In the genomic region with DNA sequence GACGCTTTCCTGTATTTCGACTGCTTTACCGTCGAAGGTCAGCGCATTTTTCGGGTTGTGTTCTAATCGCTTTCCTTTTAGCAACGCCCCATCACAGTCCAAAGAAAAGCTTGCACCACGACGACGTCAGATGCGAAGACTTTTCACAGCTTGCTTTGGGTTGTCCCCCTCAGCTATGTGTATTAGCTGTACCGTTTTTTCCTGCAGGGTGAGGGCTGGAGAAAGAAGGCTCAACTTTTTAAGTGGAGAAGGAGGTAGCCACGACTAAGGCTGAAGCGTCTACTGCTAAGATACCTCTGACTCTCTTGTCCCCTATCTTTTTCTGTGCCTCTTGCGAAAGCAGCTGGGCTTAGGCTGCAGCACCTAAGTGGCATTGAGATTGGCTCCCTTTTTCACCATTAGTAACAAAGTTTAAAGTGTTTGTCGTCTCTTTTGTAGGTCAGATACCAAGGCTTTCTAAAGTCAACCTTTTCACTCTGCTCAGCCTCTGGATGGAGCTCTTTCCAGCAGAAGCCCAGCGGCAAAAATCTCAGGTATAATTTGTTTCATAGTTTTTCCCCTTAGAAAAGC, we compare ENCODE assay signal across 8 cellular contexts. TPM values are rescaled to one million over a fixed set of nuclear protein-coding genes. Genes with fewer than 3 reads are reported as not detected.
DNase-seq lines count a peak whose midpoint lies in the region; ATAC-seq and TF ChIP-seq lines count a peak whose summit lies in the region.

No MANE protein-coding gene starts in this region.

- POLR2A ChIA-PET in GM10248 (lab: Yijun Ruan, JAX) (interaction anchor here (0.6 to 1.1 kb wide), 2 partner anchors 16 to 772 kb away, joined by 3 to 4 read pairs; no protein-coding TSS in a partner anchor), HCT116 (lab: Charles Lee) (interaction anchor here (1.0 to 1.6 kb wide), 2 partner anchors 10 to 360 kb away, joined by 3 read pairs; no protein-coding TSS in a partner anchor)

- H3K36me3 ChIP-seq in HCT116 (ENCODE audit: control insufficient read depth in 1 of 2, insufficient read depth in 2 of 2, low read length in 2 of 2) (no peaks in the 10 kb centered on the region), duodenal mucosa (ENCODE audit: control insufficient read depth in 1 of 2, insufficient read depth in 2 of 2, low read length in 2 of 2) (peaks cover 0 to 4% of the 10 kb centered on the region in 2 donors), mesendoderm (ENCODE audit: control insufficient read depth, insufficient read depth, low read length) (no peaks in the 10 kb centered on the region)

- H3K27me3 ChIP-seq in HCT116 (ENCODE audit: insufficient read depth, low read length) = peaks cover 9% of the 10 kb centered on the region; the same call in 1 of the 2 replicates
- no peaks in the 10 kb centered on the region for H3K27me3 ChIP-seq in duodenal mucosa (ENCODE audit: control insufficient read depth in 1 of 2, insufficient read depth in 2 of 2, low read length in 2 of 2)
- H3K27me3 ChIP-seq in mesendoderm (ENCODE audit: insufficient read depth, low read length, poor library complexity) = no peaks in the 10 kb centered on the region

- intact Hi-C loops in HCT116 (cut with micrococcal nuclease) = no loop called here

- no peaks in the 10 kb centered on the region for H4K20me1 ChIP-seq in HCT116 (ENCODE audit: insufficient read depth)

- TF ChIP-seq CTCF in GM10248 (IDR thresholded peaks at IDR 0.05; ENCODE audit: control extremely low read depth, extremely low read depth, low read depth, missing control alignments) = no peak
- TF ChIP-seq CTCF in HCT116 (IDR thresholded peaks at IDR 0.05 in 2 of 3, conservative IDR thresholded peaks at IDR 0.05 in 1 of 3; ENCODE audit: borderline replicate concordance in 1 of 3, insufficient read depth in 1 of 3, low read depth in 2 of 3, low read length in 2 of 3) = peak in 2 of 3 experiments; percentile 7 to 32; a peak in 1 of 6 replicates

- H3K27ac ChIP-seq in HCT116 (ENCODE audit: low read depth, low read length) (peak overlapping the region; percentile 57), duodenal mucosa (ENCODE audit: low read depth, low read length) (peak overlapping the region; percentile 78), mesendoderm (ENCODE audit: low read depth, low read length) (no peak overlapping the region)

- TF ChIP-seq POLR2A in HCT116 (IDR thresholded peaks at IDR 0.05; ENCODE audit: borderline replicate concordance, extremely low read depth, insufficient read depth, insufficient read length) = no peak

- no peak for TF ChIP-seq RAD21 in HCT116 (IDR thresholded peaks at IDR 0.05; ENCODE audit: low read depth)

- ATAC-seq in HCT116 = peak; percentile 22

- H3K9me3 ChIP-seq in HCT116 (ENCODE audit: control insufficient read depth in 1 of 2, insufficient read depth in 1 of 2, low read depth in 1 of 2, low read length in 2 of 2) (no peaks in the 10 kb centered on the region), duodenal mucosa (ENCODE audit: control insufficient read depth in 1 of 2, low read length in 2 of 2) (no peaks in the 10 kb centered on the region)

- peak overlapping the region; percentile 85 to 97 for H3K4me3 ChIP-seq in HCT116 (replicated peaks in 1 of 2; ENCODE audit: low read depth in 1 of 2, low read length in 2 of 2)
- H3K4me3 ChIP-seq in duodenal mucosa (ENCODE audit: low read depth in 1 of 2, low read length in 2 of 2) = peak overlapping the region; percentile 88 to 100
- peak overlapping the region; percentile 90 for H3K4me3 ChIP-seq in mesendoderm (ENCODE audit: low read length)

- H2BK5ac ChIP-seq in mesendoderm (ENCODE audit: low read length) = no peak overlapping the region

- no TSS peak for BruUV-seq in HCT116 (replicated peaks; lab: Mats Ljungman, UMichigan)

- H3K9ac ChIP-seq in HCT116 (ENCODE audit: low read length) (peak overlapping the region; percentile 82), duodenal mucosa (ENCODE audit: low read depth in 1 of 2, low read length in 2 of 2) (peak overlapping the region; percentile 81 to 97), mesendoderm (ENCODE audit: low read length) (peak overlapping the region; percentile 73)

- RAD21 ChIA-PET in HCT116 (lab: Charles Lee; ENCODE audit: low non-redundant PET in 1 of 2, low total read pairs in 2 of 2, uncharacterized antibody in 2 of 2, unreplicated experiment in 2 of 2) = no interaction called here

- H3K79me2 ChIP-seq in HCT116 (ENCODE audit: insufficient read depth, low read length) (peaks cover 16% of the 10 kb centered on the region), mesendoderm (ENCODE audit: control insufficient read depth, insufficient read depth, low read length) (no peaks in the 10 kb centered on the region)

- peak overlapping the region; percentile 80 for H3K56ac ChIP-seq in mesendoderm (ENCODE audit: low read length)

- H2BK120ac ChIP-seq in mesendoderm (ENCODE audit: low read depth, low read length) = no peak overlapping the region

- H4K5ac ChIP-seq in mesendoderm (ENCODE audit: low read length) = no peak overlapping the region

- H3K4me1 ChIP-seq in HCT116 (ENCODE audit: control insufficient read depth in 1 of 2, insufficient read depth in 2 of 2, low read length in 2 of 2) (peaks cover 4 to 15% of the 10 kb centered on the region in 2 experiments; a peak in 3 of 4 replicates), duodenal mucosa (ENCODE audit: control insufficient read depth in 1 of 2, insufficient read depth in 2 of 2, low read length in 2 of 2) (peaks cover 5 to 9% of the 10 kb centered on the region in 2 donors), mesendoderm (ENCODE audit: control insufficient read depth, low read depth, low read length) (no peaks in the 10 kb centered on the region)

- H3K79me1 ChIP-seq in mesendoderm (ENCODE audit: low read length) = no peaks in the 10 kb centered on the region

- peak overlapping the region; percentile 91 for H3K4me2 ChIP-seq in HCT116 (ENCODE audit: low read length)
- peak overlapping the region; percentile 99 for H3K4me2 ChIP-seq in mesendoderm (ENCODE audit: low read length)

- H2AFZ ChIP-seq in HCT116 (ENCODE audit: low read depth, low read length, poor library complexity, severe bottlenecking) = peak overlapping the region; percentile 29

- H3K9me2 ChIP-seq in HCT116 (ENCODE audit: insufficient read depth) = peaks cover 8% of the 10 kb centered on the region; the same call in 1 of the 2 replicates

- no peak overlapping the region for H3K18ac ChIP-seq in mesendoderm (ENCODE audit: low read length)

- no peak overlapping the region for H3K4ac ChIP-seq in mesendoderm (ENCODE audit: low read depth, low read length)

- H4K8ac ChIP-seq in mesendoderm (ENCODE audit: low read depth, low read length) = peak overlapping the region; percentile 41

- no peak overlapping the region for H3K23ac ChIP-seq in mesendoderm (ENCODE audit: low read length)

- CTCF ChIA-PET in GM10248 (lab: Yijun Ruan, JAX) = interaction anchor here (1.0 to 2.6 kb wide), 11 partner anchors 8 to 34 kb away, joined by 3 to 17 read pairs (median 6); no protein-coding TSS in a partner anchor
- CTCF ChIA-PET in HCT116 (lab: Charles Lee) = interaction anchor here (1.2 to 2.6 kb wide), 4 partner anchors 32 to 358 kb away, joined by 3 to 13 read pairs (median 5); no protein-coding TSS in a partner anchor

- H2BK15ac ChIP-seq in mesendoderm (replicated peaks; ENCODE audit: low read depth) = no peak overlapping the region

- H2AK5ac ChIP-seq in mesendoderm (ENCODE audit: low read length) = no peak overlapping the region

- peak; percentile 20 for DNase-seq in GM10248 (ENCODE audit: extremely low spot score)
- no peak for DNase-seq in HCT116 (ENCODE audit: low read depth, low spot score)
- DNase-seq in RPMI8226 = peak; percentile 3
- DNase-seq in mesendoderm = no peak
- DNase-seq in ureter (ENCODE audit: low spot score) = peak; percentile 46
- no peak for DNase-seq in NCI-H2107 treated with DMSO at 0.1 percent for 48 hours (lab: John Stamatoyannopoulos, UW; ENCODE audit: unreplicated experiment)
- no peak for DNase-seq in stimulated activated naive CD4-positive, alpha-beta T cell treated with Interleukin-2 at 50 U/mL for 16 hours (lab: John Stamatoyannopoulos, UW)

- no CpG with 5 or more reads among the region's 18 CpGs for WGBS in mesendoderm (ENCODE audit: extremely low coverage, insufficient coverage, low lambda C conversion rate)

TF ChIP-seq in HCT116, 20 proteins besides CTCF, POLR2A, EP300 and RAD21 (continues in another document):
- TF ChIP-seq SRF (IDR thresholded peaks at IDR 0.05; ENCODE audit: low read depth) (no peak), ZFX (IDR thresholded peaks at IDR 0.05) (no peak), ELF1 (IDR thresholded peaks at IDR 0.05; ENCODE audit: borderline replicate concordance, low read depth) (no peak), FOSL1 (IDR thresholded peaks at IDR 0.05; ENCODE audit: low read depth) (no peak), JUND (IDR thresholded peaks at IDR 0.05) (no peak), SP1 (IDR thresholded peaks at IDR 0.05; ENCODE audit: low read depth) (no peak)
- TF ChIP-seq, protein P1, sequence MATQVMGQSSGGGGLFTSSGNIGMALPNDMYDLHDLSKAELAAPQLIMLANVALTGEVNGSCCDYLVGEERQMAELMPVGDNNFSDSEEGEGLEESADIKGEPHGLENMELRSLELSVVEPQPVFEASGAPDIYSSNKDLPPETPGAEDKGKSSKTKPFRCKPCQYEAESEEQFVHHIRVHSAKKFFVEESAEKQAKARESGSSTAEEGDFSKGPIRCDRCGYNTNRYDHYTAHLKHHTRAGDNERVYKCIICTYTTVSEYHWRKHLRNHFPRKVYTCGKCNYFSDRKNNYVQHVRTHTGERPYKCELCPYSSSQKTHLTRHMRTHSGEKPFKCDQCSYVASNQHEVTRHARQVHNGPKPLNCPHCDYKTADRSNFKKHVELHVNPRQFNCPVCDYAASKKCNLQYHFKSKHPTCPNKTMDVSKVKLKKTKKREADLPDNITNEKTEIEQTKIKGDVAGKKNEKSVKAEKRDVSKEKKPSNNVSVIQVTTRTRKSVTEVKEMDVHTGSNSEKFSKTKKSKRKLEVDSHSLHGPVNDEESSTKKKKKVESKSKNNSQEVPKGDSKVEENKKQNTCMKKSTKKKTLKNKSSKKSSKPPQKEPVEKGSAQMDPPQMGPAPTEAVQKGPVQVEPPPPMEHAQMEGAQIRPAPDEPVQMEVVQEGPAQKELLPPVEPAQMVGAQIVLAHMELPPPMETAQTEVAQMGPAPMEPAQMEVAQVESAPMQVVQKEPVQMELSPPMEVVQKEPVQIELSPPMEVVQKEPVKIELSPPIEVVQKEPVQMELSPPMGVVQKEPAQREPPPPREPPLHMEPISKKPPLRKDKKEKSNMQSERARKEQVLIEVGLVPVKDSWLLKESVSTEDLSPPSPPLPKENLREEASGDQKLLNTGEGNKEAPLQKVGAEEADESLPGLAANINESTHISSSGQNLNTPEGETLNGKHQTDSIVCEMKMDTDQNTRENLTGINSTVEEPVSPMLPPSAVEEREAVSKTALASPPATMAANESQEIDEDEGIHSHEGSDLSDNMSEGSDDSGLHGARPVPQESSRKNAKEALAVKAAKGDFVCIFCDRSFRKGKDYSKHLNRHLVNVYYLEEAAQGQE (IDR thresholded peaks at IDR 0.05; ENCODE audit: low read depth) = no peak

RNA-seq across cellular contexts. Expression of a gene that starts 0.8 kb away (rescaled TPM):
- total RNA-seq in HCT116 (2021; ENCODE audit: unreplicated experiment) (7.6 TPM), ureter (9.4 TPM)
- 3.9 and 4.4 TPM in 2 replicates for polyA plus RNA-seq in HCT116 (2012)
- polyA plus RNA-seq in mesendoderm (2013, experiment 1 of 2) = 4.7 TPM
- 5.1 TPM for polyA plus RNA-seq in mesendoderm (2013, experiment 2 of 2)

RNA-seq across cellular contexts. Expression of a gene that starts 28.4 kb away (rescaled TPM):
- total RNA-seq in HCT116 (2021; ENCODE audit: unreplicated experiment) (not detected), ureter (not detected)
- not detected in 2 replicates for polyA plus RNA-seq in HCT116 (2012)
- polyA plus RNA-seq in mesendoderm (2013, experiment 1 of 2) = 0.06 TPM
- not detected for polyA plus RNA-seq in mesendoderm (2013, experiment 2 of 2)

Comparison
In these comparisons a context has a peak if more than half of its experiments do, and no peak if none do; other contexts are left out.
1. DNase-seq: peak in GM10248 (single experiment), RPMI8226 (single experiment) and ureter (single experiment); none in HCT116 (single experiment), mesendoderm (single experiment), NCI-H2107 treated with DMSO at 0.1 percent for 48 hours (single experiment) and stimulated activated naive CD4-positive, alpha-beta T cell treated with Interleukin-2 at 50 U/mL for 16 hours (single experiment).
2. Peak in every context shown above with its lines, with median percentiles within 50 percentile points of each other: H3K4me3 ChIP-seq and H3K9ac ChIP-seq.